21 cellular contexts compared by ENCODE assay signal in the genomic region with DNA sequence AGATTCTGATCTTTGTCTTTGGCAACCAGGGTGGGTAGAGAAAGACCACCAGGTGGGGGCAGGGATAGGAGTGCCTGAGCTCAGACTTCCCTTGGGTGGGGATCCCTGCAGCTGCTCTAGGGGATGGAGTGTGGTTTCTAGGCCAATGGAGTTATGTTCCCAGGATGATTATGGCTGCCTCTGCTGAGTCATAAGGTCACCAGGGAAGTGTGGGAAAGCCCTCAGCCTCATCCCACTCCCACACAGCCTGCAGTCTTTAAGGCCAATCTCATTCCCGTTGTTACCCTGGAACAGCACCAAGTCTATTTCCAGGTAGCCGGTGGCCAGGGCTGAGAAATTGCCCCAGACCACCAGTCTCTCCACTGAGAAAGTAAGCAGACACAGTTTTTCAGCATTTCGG.
"Had no signal": no experiment of that assay in that cellular context is flagged by ENCODE, and none has a peak within 500 bp of the region (broad histone marks: within the 10 kb centered on the region; RNA-seq: fewer than 3 reads in every experiment).

No MANE protein-coding gene starts in this region.

- H3K4me3 Mint-ChIP-seq: immature natural killer cell; naive B cell; natural killer cell treated with Interleukin-12 subunit alpha and Interleukin-12 subunit beta and Interleukin-15 and Interleukin-18, amount 100 ng/mL, for 72 hours; neural crest cell; stimulated activated effector memory CD8-positive, alpha-beta T cell treated with anti-CD3 and anti-CD28 coated beads, Interleukin-12 subunit alpha, Interleukin-12 subunit beta, amount 100 ng/mL, for 72 hours; type B pancreatic cell had no signal

- H3K79me2 ChIP-seq: parathyroid adenoma had no signal

- H3K9me3 Mint-ChIP-seq: type B pancreatic cell had no signal

- H2AFZ ChIP-seq: parathyroid adenoma had no signal

- H3K9ac ChIP-seq: parathyroid adenoma had no signal

- H3K9me3 ChIP-seq: colonic mucosa, thyroid gland had no signal

- H3K4me1 ChIP-seq: colonic mucosa, esophagus muscularis mucosa, lower lobe of right lung, parathyroid adenoma, stomach, thyroid gland had no signal

- H3K27me3 ChIP-seq: colonic mucosa, esophagus muscularis mucosa, stomach, thyroid gland had no signal

- H3K27ac Mint-ChIP-seq: immature natural killer cell; naive B cell; natural killer cell treated with Interleukin-12 subunit alpha and Interleukin-12 subunit beta and Interleukin-15 and Interleukin-18, amount 100 ng/mL, for 72 hours; progenitor cell of endocrine pancreas; stimulated activated effector memory CD8-positive, alpha-beta T cell treated with anti-CD3 and anti-CD28 coated beads, Interleukin-12 subunit alpha, Interleukin-12 subunit beta, amount 100 ng/mL, for 72 hours; type B pancreatic cell had no signal

- H3K4me3 ChIP-seq: colonic mucosa, esophagus muscularis mucosa, lower lobe of right lung, stomach, thyroid gland had no signal

- DNase-seq: colonic mucosa; dermis blood vessel endothelial cell; effector memory CD4-positive, alpha-beta T cell; hypothalamus; immature natural killer cell; left ventricle myocardium superior; lower lobe of right lung; naive B cell; stimulated activated CD4-positive, alpha-beta T cell treated with anti-CD3 and anti-CD28 coated beads, Interleukin-2, amount 100 ng/mL, for 24 hours; stimulated activated CD4-positive, alpha-beta T cell treated with anti-CD3 and anti-CD28 coated beads, Interleukin-4, amount 100 ng/mL, for 24 hours; stimulated activated naive CD4-positive, alpha-beta T cell treated with Interleukin-2 at 50 U/mL for 16 hours; stomach; thyroid gland had no signal

- H3K36me3 Mint-ChIP-seq: naive B cell; stimulated activated effector memory CD8-positive, alpha-beta T cell treated with anti-CD3 and anti-CD28 coated beads, Interleukin-12 subunit alpha, Interleukin-12 subunit beta, amount 100 ng/mL, for 72 hours; type B pancreatic cell had no signal

- H3K4me1 Mint-ChIP-seq: immature natural killer cell; naive B cell; neural crest cell; stimulated activated effector memory CD8-positive, alpha-beta T cell treated with anti-CD3 and anti-CD28 coated beads, Interleukin-12 subunit alpha, Interleukin-12 subunit beta, amount 100 ng/mL, for 72 hours had no signal

- ATAC-seq: left ventricle myocardium superior; lower lobe of right lung; natural killer cell treated with Interleukin-12 subunit alpha and Interleukin-12 subunit beta and Interleukin-15 and Interleukin-18, amount 100 ng/mL, for 72 hours; sciatic nerve; stimulated activated effector memory CD8-positive, alpha-beta T cell treated with anti-CD3 and anti-CD28 coated beads, Interleukin-12 subunit alpha, Interleukin-12 subunit beta, amount 100 ng/mL, for 72 hours had no signal

- H3K36me3 ChIP-seq: colonic mucosa, esophagus muscularis mucosa, lower lobe of right lung, stomach, thyroid gland had no signal

- H3K27me3 Mint-ChIP-seq: naive B cell; natural killer cell treated with Interleukin-12 subunit alpha and Interleukin-12 subunit beta and Interleukin-15 and Interleukin-18, amount 100 ng/mL, for 72 hours; progenitor cell of endocrine pancreas; type B pancreatic cell had no signal

- H3K27ac ChIP-seq: colonic mucosa, esophagus muscularis mucosa, lower lobe of right lung, parathyroid adenoma, stomach, thyroid gland had no signal
